ENCODE assay signal across 9 cellular contexts in the genomic region with DNA sequence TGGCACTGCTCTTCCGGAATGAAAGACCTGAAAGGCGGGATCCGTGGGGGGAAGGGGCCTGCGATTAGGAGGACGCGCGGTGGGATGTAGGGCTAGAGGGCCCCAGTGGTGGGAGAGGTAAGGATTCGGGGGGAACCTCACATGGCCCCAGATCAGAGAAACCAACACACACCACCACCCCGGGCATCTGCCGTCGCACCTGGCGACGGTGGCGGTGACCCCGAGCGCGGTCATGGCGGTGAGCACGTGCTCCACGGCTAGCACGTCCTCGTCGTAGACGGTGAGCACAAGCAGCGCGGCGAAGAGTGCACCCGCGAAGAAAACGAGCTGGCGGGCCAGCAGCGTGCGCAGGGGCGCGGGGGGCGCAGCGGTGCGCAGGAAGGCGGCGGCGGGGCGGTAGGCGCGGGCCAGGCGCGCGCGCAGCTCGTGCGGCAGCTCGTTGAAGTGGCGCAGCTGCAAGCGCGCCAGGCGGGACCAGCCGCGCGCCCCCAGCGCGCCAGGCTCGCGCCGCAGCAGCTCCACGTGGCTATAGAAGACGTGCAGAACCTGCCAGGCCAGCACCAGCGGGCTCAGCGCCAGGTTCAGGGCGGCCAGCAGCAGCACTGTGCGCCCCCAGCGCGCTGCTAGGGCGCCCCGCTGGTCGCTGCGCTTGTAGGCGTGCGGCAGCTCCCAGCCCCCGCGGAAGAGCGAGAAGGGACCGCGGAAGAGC.
DNase-seq lines count a peak whose midpoint lies in the region; ATAC-seq lines count a peak whose summit lies in the region.
"Had no signal": no experiment of that assay in that cellular context is flagged by ENCODE, and none has a peak within 500 bp of the region (broad histone marks: within the 10 kb centered on the region; RNA-seq: fewer than 3 reads in every experiment).

No MANE protein-coding gene starts in this region.

- peaks cover 51% of the 10 kb centered on the region for H3K27me3 Mint-ChIP-seq in central memory CD8-positive, alpha-beta T cell

- H3K4me3 Mint-ChIP-seq in central memory CD8-positive, alpha-beta T cell = peak overlapping the region; percentile 75

- peaks cover 20% of the 10 kb centered on the region for H3K36me3 Mint-ChIP-seq in central memory CD8-positive, alpha-beta T cell (ENCODE audit: insufficient read depth)

- peaks cover 0 to 15% of the 10 kb centered on the region in 2 donors for H3K4me1 ChIP-seq in muscle layer of duodenum (ENCODE audit: control insufficient read depth in 1 of 2, insufficient read depth in 2 of 2, low read length in 2 of 2)

- ATAC-seq in GM21529 (IDR thresholded peaks at IDR 0.05; ENCODE audit: unreplicated experiment) = peak; percentile 5
- ATAC-seq in central memory CD8-positive, alpha-beta T cell (replicated peaks; ENCODE audit: extremely low read depth, poor library complexity, severe bottlenecking) = peak; percentile 26
- no peak for ATAC-seq in GM18873 (IDR thresholded peaks at IDR 0.05; ENCODE audit: low FRiP score, unreplicated experiment)

- no peaks in the 10 kb centered on the region for H3K36me3 ChIP-seq in muscle layer of duodenum (ENCODE audit: control insufficient read depth in 1 of 2, insufficient read depth in 2 of 2, low read length in 2 of 2)
- H3K36me3 ChIP-seq: neutrophil had no signal

- no peaks in the 10 kb centered on the region for H3K9me3 Mint-ChIP-seq in central memory CD8-positive, alpha-beta T cell

- peaks cover 20% of the 10 kb centered on the region for H3K27me3 ChIP-seq in muscle layer of duodenum (ENCODE audit: low read depth, low read length)

- no peak overlapping the region for H3K27ac ChIP-seq in muscle layer of duodenum (ENCODE audit: low read length)
- H3K27ac ChIP-seq: neutrophil had no signal

- H3K27ac Mint-ChIP-seq in central memory CD8-positive, alpha-beta T cell (ENCODE audit: low read depth) = peak overlapping the region; percentile 41

- H3K4me1 Mint-ChIP-seq in central memory CD8-positive, alpha-beta T cell = peaks cover 46% of the 10 kb centered on the region

- no peaks in the 10 kb centered on the region for H3K9me3 ChIP-seq in muscle layer of duodenum (ENCODE audit: control insufficient read depth in 1 of 2, low read length in 2 of 2)
- H3K9me3 ChIP-seq: neutrophil had no signal

- H3K4me3 ChIP-seq in muscle layer of duodenum (ENCODE audit: low read depth in 1 of 2, low read length in 2 of 2) = peak overlapping the region; percentile 11 to 50

- DNase-seq in RPMI8226 (peak; percentile 65), MV-4-11 (lab: John Stamatoyannopoulos, UW) (no peak), HK-2 (ENCODE audit: unreplicated experiment) (no peak), GM19240 (ENCODE audit: insufficient read length, low spot score) (no peak)
- peak in 1 of 2 donors; percentile 37 for DNase-seq in central memory CD8-positive, alpha-beta T cell (ENCODE audit: low spot score in 2 of 2)
